In genomic region chrX:1468250-1468772, GRCh38 we compare ENCODE assay signal across 10 cellular contexts. TPM values are rescaled to one million over a fixed set of nuclear protein-coding genes. Genes with fewer than 3 reads are reported as not detected.
A peak's percentile ranks its signal among the peaks of the same experiment; 100 is the strongest.
DNase-seq lines count a peak whose midpoint lies in the region; ATAC-seq and TF ChIP-seq lines count a peak whose summit lies in the region.
"Had no signal": no experiment of that assay in that cellular context is flagged by ENCODE, and none has a peak within 500 bp of the region (broad histone marks: within the 10 kb centered on the region; RNA-seq: fewer than 3 reads in every experiment).

No MANE protein-coding gene starts in this region.

- peak; percentile 98 for DNase-seq in NOMO-1 treated with DMSO at 0.1 percent for 48 hours (lab: John Stamatoyannopoulos, UW; ENCODE audit: unreplicated experiment)
- peak; percentile 73 for DNase-seq in activated CD8-positive, alpha-beta memory T cell treated with anti-CD3 and anti-CD28 coated beads, Interleukin-2, amount 50 U/mL, for 4 hours
- peak; percentile 8 for DNase-seq in fibroblast of the aortic adventitia (ENCODE audit: low read depth)
- peak; percentile 45 to 67 for DNase-seq in stimulated activated CD8-positive, alpha-beta memory T cell treated with anti-CD3 and anti-CD28 coated beads, Interleukin-4, amount 100 ng/mL, for 1 hour (ENCODE audit: low read depth in 2 of 2, low spot score in 1 of 2)
- DNase-seq in DMS53 (lab: John Stamatoyannopoulos, UW), result no peak
- no peak for DNase-seq in NCI-H2227 (lab: John Stamatoyannopoulos, UW; ENCODE audit: unreplicated experiment)

- no peak for TF ChIP-seq CTCF in fibroblast of the aortic adventitia (IDR thresholded peaks at IDR 0.05; ENCODE audit: insufficient read depth, low read length)

- H3K4me3 ChIP-seq in fibroblast of the aortic adventitia (ENCODE audit: low read depth, low read length), result no peak overlapping the region
- H3K4me3 ChIP-seq: breast epithelium, tibial artery had no signal

- ATAC-seq in GM18499 (IDR thresholded peaks at IDR 0.05; ENCODE audit: insufficient read depth, unreplicated experiment) (peak; percentile 35), HG02588 (IDR thresholded peaks at IDR 0.05; ENCODE audit: unreplicated experiment) (peak; percentile 57)

RNA-seq across cellular contexts. Expression of gene ASMTL, which starts 15.6 kb away (rescaled TPM):
- total RNA-seq in fibroblast of the aortic adventitia (ENCODE audit: low replicate concordance), result 17.6 and 30.2 TPM in 2 replicates

Comparison
In these comparisons a context has a peak if more than half of its experiments do, and no peak if none do; other contexts are left out.
1. DNase-seq: peak in NOMO-1 treated with DMSO at 0.1 percent for 48 hours (single experiment), activated CD8-positive, alpha-beta memory T cell treated with anti-CD3 and anti-CD28 coated beads, Interleukin-2, amount 50 U/mL, for 4 hours (single experiment), fibroblast of the aortic adventitia (single experiment) and stimulated activated CD8-positive, alpha-beta memory T cell treated with anti-CD3 and anti-CD28 coated beads, Interleukin-4, amount 100 ng/mL, for 1 hour (2 of 2); none in DMS53 (single experiment) and NCI-H2227 (single experiment).